Comparison of ENCODE assay signal across 20 cellular contexts in genomic region chr13:44432595-44432994, GRCh38. TPM values are rescaled to one million over a fixed set of nuclear protein-coding genes. Genes with fewer than 3 reads are reported as not detected.
DNase-seq lines count a peak whose midpoint lies in the region; ATAC-seq and TF ChIP-seq lines count a peak whose summit lies in the region.
"Had no signal": no experiment of that assay in that cellular context is flagged by ENCODE, and none has a peak within 500 bp of the region (broad histone marks: within the 10 kb centered on the region; RNA-seq: fewer than 3 reads in every experiment).

No MANE protein-coding gene starts in this region.

- no peak overlapping the region for H4K8ac ChIP-seq in IMR-90 (ENCODE audit: low read depth in 2 of 2, low read length in 2 of 2)

- no peak overlapping the region for H3K4me3 ChIP-seq in IMR-90 (ENCODE audit: insufficient read depth, low read depth, low read length)
- no peak overlapping the region for H3K4me3 ChIP-seq in mammary epithelial cell (replicated peaks in 1 of 3; ENCODE audit: insufficient read depth in 1 of 3, low read depth in 2 of 3, low read length in 3 of 3)
- H3K4me3 ChIP-seq in stomach, result peak overlapping the region; percentile 63 to 86 (median 69)
- H3K4me3 ChIP-seq: right atrium auricular region, thyroid gland had no signal

- in situ Hi-C loops in IMR-90 (cut with MboI; ENCODE audit: low sequenced_read_pairs), result loop anchor here (10.0 kb wide), 1 partner anchor 198 kb away; no protein-coding TSS in a partner anchor
- in situ Hi-C loops in mammary epithelial cell (cut with MboI; ENCODE audit: low sequenced_read_pairs in 2 of 2), result loop anchor here in 1 of 2 donors (10.0 kb wide), 2 partner anchors 238 to 528 kb away; no protein-coding TSS in a partner anchor

- H3K56ac ChIP-seq in IMR-90 (ENCODE audit: extremely low read depth, insufficient read depth, low read length), result no peak overlapping the region

- no peak overlapping the region for H2BK120ac ChIP-seq in IMR-90 (ENCODE audit: low read depth, low read length)

- no peak overlapping the region for H3K4me2 ChIP-seq in IMR-90 (ENCODE audit: low read depth, low read length)
- no peak overlapping the region for H3K4me2 ChIP-seq in mammary epithelial cell (ENCODE audit: insufficient read depth, low read depth, low read length)

- no peak overlapping the region for H3K23ac ChIP-seq in IMR-90 (ENCODE audit: low read depth, low read length)

- no peak overlapping the region for H2BK5ac ChIP-seq in IMR-90 (ENCODE audit: low read depth, low read length, poor library complexity, severe bottlenecking)

- no peak for TF ChIP-seq CTCF in IMR-90 (conservative IDR thresholded peaks at IDR 0.05; ENCODE audit: low read depth, low read length)
- TF ChIP-seq CTCF in mammary epithelial cell (conservative IDR thresholded peaks at IDR 0.05 in 1 of 2, IDR thresholded peaks at IDR 0.05 in 1 of 2; ENCODE audit: extremely low read depth in 1 of 2, insufficient read depth in 1 of 2, low read depth in 1 of 2, low read length in 2 of 2), result no peak
- TF ChIP-seq CTCF in stomach (IDR thresholded peaks at IDR 0.05), result no peak

- no peak overlapping the region for H3K27ac ChIP-seq in IMR-90 (ENCODE audit: insufficient read depth, low read length)
- no peak overlapping the region for H3K27ac ChIP-seq in mammary epithelial cell (ENCODE audit: insufficient read depth, low read depth, low read length)
- peak overlapping the region; percentile 40 for H3K27ac ChIP-seq in layer of hippocampus (ENCODE audit: low read depth, low read length)
- H3K27ac ChIP-seq in stomach, result peak overlapping the region; percentile 41 to 98 (median 96)

- dilution Hi-C loops in IMR-90 (cut with HindIII; ENCODE audit: low sequenced_read_pairs, unreplicated experiment), result no loop called here
- dilution Hi-C loops in mammary epithelial cell (cut with HindIII; ENCODE audit: low sequenced_read_pairs), result no loop called here

- H2BK15ac ChIP-seq in IMR-90 (ENCODE audit: low read depth, low read length), result no peak overlapping the region

- CTCF ChIA-PET in IMR-90 (lab: Yijun Ruan, JAX) (no interaction called here), mammary epithelial cell (lab: Charles Lee; ENCODE audit: low non-redundant PET) (no interaction called here)

- peaks cover 12% of the 10 kb centered on the region for H3K36me3 ChIP-seq in IMR-90 (ENCODE audit: control insufficient read depth, insufficient read depth, low read length)
- peaks cover 9% of the 10 kb centered on the region for H3K36me3 ChIP-seq in mammary epithelial cell (ENCODE audit: insufficient read depth, low read length)
- H3K36me3 ChIP-seq in stomach, result peaks cover 13 to 25% (median 20%) of the 10 kb centered on the region in 4 donors

- no peak overlapping the region for H4K91ac ChIP-seq in IMR-90 (ENCODE audit: insufficient read depth, low read depth, low read length)

- no peak overlapping the region for H3K18ac ChIP-seq in IMR-90 (ENCODE audit: low read depth, low read length)

- POLR2A ChIA-PET in IMR-90 (lab: Charles Lee; ENCODE audit: unreplicated experiment), result no interaction called here

- H3K79me1 ChIP-seq in IMR-90 (ENCODE audit: low read depth in 1 of 2, low read length in 2 of 2), result peaks cover 8 to 36% of the 10 kb centered on the region in 2 experiments; a peak in 3 of 4 replicates

- H2AK9ac ChIP-seq in IMR-90 (replicated peaks; ENCODE audit: low read depth, low read length, poor library complexity), result no peak overlapping the region

- no peak overlapping the region for H2AFZ ChIP-seq in IMR-90 (replicated peaks; ENCODE audit: low read length, poor library complexity)
- no peak overlapping the region for H2AFZ ChIP-seq in mammary epithelial cell (ENCODE audit: low read depth, low read length)

- TF ChIP-seq RAD21 in IMR-90 (IDR thresholded peaks at IDR 0.05; ENCODE audit: low read length), result no peak

- H3K9me3 ChIP-seq in IMR-90 (ENCODE audit: control insufficient read depth, insufficient read depth, low read length) (no peaks in the 10 kb centered on the region), mammary epithelial cell (replicated peaks; ENCODE audit: insufficient read depth, low read length) (no peaks in the 10 kb centered on the region), stomach (no peaks in the 10 kb centered on the region)
- H3K9me3 ChIP-seq: right atrium auricular region, thyroid gland had no signal

- H4K20me1 ChIP-seq in IMR-90 (ENCODE audit: insufficient read depth, low read length) (peaks cover 9% of the 10 kb centered on the region), mammary epithelial cell (ENCODE audit: insufficient read depth, low read length) (no peaks in the 10 kb centered on the region)

- no peak for ATAC-seq in IMR-90 (ENCODE audit: low read depth)
- ATAC-seq in HG02981 (IDR thresholded peaks at IDR 0.05; ENCODE audit: unreplicated experiment), result no peak
- ATAC-seq in HG03520 (IDR thresholded peaks at IDR 0.05; ENCODE audit: unreplicated experiment), result no peak
- ATAC-seq in HG03039 (IDR thresholded peaks at IDR 0.05; ENCODE audit: unreplicated experiment), result no peak
- ATAC-seq: left colon had no signal

- H4K5ac ChIP-seq in IMR-90 (ENCODE audit: low read depth, low read length), result no peak overlapping the region

- intact Hi-C loops in IMR-90 (cut with micrococcal nuclease), result no loop called here
- intact Hi-C loops in mammary epithelial cell (cut with micrococcal nuclease), result no loop called here
- intact Hi-C loops in stomach (cut with DNase I; ENCODE audit: low total_unique reads), result no loop called here

- H3K9ac ChIP-seq in IMR-90 (ENCODE audit: low read depth, low read length) (no peak overlapping the region), mammary epithelial cell (ENCODE audit: insufficient read depth, low read length) (no peak overlapping the region)

- H3K79me2 ChIP-seq in mammary epithelial cell (ENCODE audit: insufficient read depth, low read length), result peaks cover 30% of the 10 kb centered on the region

- H3K9me1 ChIP-seq in IMR-90 (ENCODE audit: insufficient read depth, low read length), result peaks cover 3% of the 10 kb centered on the region; the same call in 1 of the 2 replicates

- no peak for TF ChIP-seq EP300 in stomach (IDR thresholded peaks at IDR 0.05)

- no TSS peak for BruUV-seq in IMR-90 (replicated peaks; lab: Mats Ljungman, UMichigan)
- no TSS peak for BruUV-seq in mammary epithelial cell (replicated peaks; lab: Mats Ljungman, UMichigan)

- H3K14ac ChIP-seq in IMR-90 (replicated peaks; ENCODE audit: low read depth, low read length), result no peak overlapping the region

- H3K4ac ChIP-seq in IMR-90 (ENCODE audit: low read depth, low read length), result no peak overlapping the region

- WGBS in IMR-90 (ENCODE audit: extremely low coverage in 2 of 2, insufficient read length in 1 of 2), 2 experiments, result 83% methylated on average over 3 of the region's 6 CpGs; no CpG with 5 or more reads in 1 of the 2 experiments
- 77% methylated on average over 6 of the region's 6 CpGs for whole genome bisulfite sequencing in mammary epithelial cell (ENCODE audit: low coverage, missing lambda C conversion rate)
- WGBS in stomach, 5 donors, result 42 to 53% (median 51%) methylated on average over 6 of the region's 6 CpGs

- DNase-seq in IMR-90 (peak; percentile 31), mammary epithelial cell (peak; percentile 15), stomach (no peak), T-helper 9 cell (no peak)
- DNase-seq: activated CD4-positive, alpha-beta T cell treated with anti-CD3 and anti-CD28 coated beads for 48 hours; activated T-cell treated with anti-CD3 and anti-CD28 coated beads for 4 hours; central memory CD4-positive, alpha-beta T cell; left colon; naive B cell; NK-92 treated with Interleukin-12 subunit alpha and Interleukin-12 subunit beta, amount 100 ng/mL, for 24 hours; SHP77 treated with DMSO at 0.1 percent for 48 hours; stimulated activated CD4-positive, alpha-beta T cell treated with anti-CD3 and anti-CD28 coated beads, Interleukin-1b, Interleukin-23, amount 100 ng/mL, for 48 hours; thyroid gland had no signal

- no peak overlapping the region for H2BK20ac ChIP-seq in IMR-90 (ENCODE audit: low read depth, low read length)

- H3K4me1 ChIP-seq in IMR-90 (ENCODE audit: control insufficient read depth, insufficient read depth, low read length) (peaks cover 5% of the 10 kb centered on the region; the same call in 1 of the 2 replicates), mammary epithelial cell (ENCODE audit: insufficient read depth, low read length) (peaks cover 14% of the 10 kb centered on the region), stomach (peaks cover 3 to 57% (median 32%) of the 10 kb centered on the region in 4 donors)

- H3K27me3 ChIP-seq in IMR-90 (ENCODE audit: control insufficient read depth, insufficient read depth, low read length) (no peaks in the 10 kb centered on the region), mammary epithelial cell (ENCODE audit: insufficient read depth, low read length) (no peaks in the 10 kb centered on the region), layer of hippocampus (ENCODE audit: control insufficient read depth, insufficient read depth, low read length) (no peaks in the 10 kb centered on the region), stomach (no peaks in the 10 kb centered on the region)
- H3K27me3 ChIP-seq: right atrium auricular region, thyroid gland had no signal

- peak; percentile 80 for TF ChIP-seq POLR2A in IMR-90 (IDR thresholded peaks at IDR 0.05; ENCODE audit: low read depth, low read length)
- no peak for TF ChIP-seq POLR2A in stomach (IDR thresholded peaks at IDR 0.05)

- no peak overlapping the region for H2AK5ac ChIP-seq in IMR-90 (ENCODE audit: low read depth, low read length)

TF ChIP-seq in IMR-90, 13 proteins besides CTCF, POLR2A, EP300 and RAD21 (continues in another document):
- TF ChIP-seq MAZ (IDR thresholded peaks at IDR 0.05; ENCODE audit: borderline replicate concordance, low read depth, low read length), result no peak
- TF ChIP-seq SMC3 (IDR thresholded peaks at IDR 0.05; ENCODE audit: low read depth, low read length), result no peak
- TF ChIP-seq FOS (IDR thresholded peaks at IDR 0.05; ENCODE audit: low read depth, low read length), result no peak
- no peak for TF ChIP-seq CHD1 (IDR thresholded peaks at IDR 0.05; ENCODE audit: low read depth, low read length)
- TF ChIP-seq, protein P1, sequence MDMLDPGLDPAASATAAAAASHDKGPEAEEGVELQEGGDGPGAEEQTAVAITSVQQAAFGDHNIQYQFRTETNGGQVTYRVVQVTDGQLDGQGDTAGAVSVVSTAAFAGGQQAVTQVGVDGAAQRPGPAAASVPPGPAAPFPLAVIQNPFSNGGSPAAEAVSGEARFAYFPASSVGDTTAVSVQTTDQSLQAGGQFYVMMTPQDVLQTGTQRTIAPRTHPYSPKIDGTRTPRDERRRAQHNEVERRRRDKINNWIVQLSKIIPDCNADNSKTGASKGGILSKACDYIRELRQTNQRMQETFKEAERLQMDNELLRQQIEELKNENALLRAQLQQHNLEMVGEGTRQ (IDR thresholded peaks at IDR 0.05; ENCODE audit: low read depth, low read length), result no peak

RNA-seq across cellular contexts. Expression of gene SERP2, which starts 59.0 kb away (rescaled TPM):
- total RNA-seq in IMR-90 (2012; rRNA removed) (0.54 and 0.56 TPM in 2 replicates), mammary epithelial cell (1 to 10 TPM in 1 of 2 donors, under 1 TPM in 1; 0.94 to 3.0 TPM), stomach (100 to 1,000 TPM in 1 of 5 donors, 1 to 10 TPM in 3, not detected in 1; 1.0 to 255 (median 4.3) TPM)
- polyA plus RNA-seq in IMR-90 (2012; rRNA removed) (1.3 and 1.4 TPM in 2 replicates), mammary epithelial cell (0.87 TPM), stomach (10 to 100 TPM in 1 of 3 donors, 1 to 10 TPM in 2; 9.3 to 11.0 (median 9.5) TPM)
- 0.77 and 1.6 TPM in 2 replicates for polyA plus RNA-seq in IMR-90 (2012; cell fraction: cytosol; rRNA removed)
- polyA plus RNA-seq in IMR-90 (2012; cell fraction: nucleus; rRNA removed; ENCODE audit: low replicate concordance), result 0.96 and 2.3 TPM in 2 replicates
- polyA minus RNA-seq in mammary epithelial cell, result 6.7 TPM
- total RNA-seq: B cell, H4 had no signal

Comparison
In these comparisons a context has a peak if more than half of its experiments do, and no peak if none do; other contexts are left out.
1. DNase-seq: peak in IMR-90 (single experiment) and mammary epithelial cell (single experiment); none in stomach (single experiment) and T-helper 9 cell (single experiment).
2. H3K27ac ChIP-seq: peak in layer of hippocampus (single experiment) and stomach (5 of 5); none in IMR-90 (single experiment) and mammary epithelial cell (single experiment).
3. H3K4me3 ChIP-seq: peak in stomach (4 of 4); none in IMR-90 (single experiment) and mammary epithelial cell (0 of 3).